ENCODE assay signal across 27 cellular contexts in the genomic region with DNA sequence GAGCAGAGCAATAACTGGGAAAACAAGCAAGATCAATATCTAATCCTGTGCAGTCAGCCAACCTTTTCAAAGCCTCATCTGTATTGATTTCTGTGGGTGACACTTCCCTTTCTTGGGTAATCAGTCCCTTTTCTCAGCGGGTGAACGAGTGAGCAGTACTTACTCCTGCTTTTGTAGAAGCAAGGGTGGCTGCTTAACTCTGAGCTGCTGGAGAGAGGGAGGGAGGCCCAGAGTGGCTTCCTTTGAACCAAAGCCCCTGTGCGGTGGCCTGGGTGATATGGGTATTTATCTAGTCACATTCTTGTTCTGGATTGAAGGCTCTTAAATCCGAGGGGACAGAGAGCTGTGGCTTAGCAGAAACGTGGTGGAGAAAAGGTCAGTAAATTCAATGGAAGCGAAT.
"Had no signal": no experiment of that assay in that cellular context is flagged by ENCODE, and none has a peak within 500 bp of the region (broad histone marks: within the 10 kb centered on the region; RNA-seq: fewer than 3 reads in every experiment).

No MANE protein-coding gene starts in this region.

- DNase-seq: dermis blood vessel endothelial cell; effector memory CD8-positive, alpha-beta T cell; foreskin fibroblast; gastrocnemius medialis; head of caudate nucleus; left cardiac atrium; left lung; mesenchymal stem cell; midbrain; naive thymus-derived CD8-positive, alpha-beta T cell; nephron progenitor cell; sigmoid colon; stimulated activated CD4-positive, alpha-beta T cell treated with anti-CD3 and anti-CD28 coated beads, Interleukin-2, amount 100 ng/mL, for 24 hours; stimulated activated CD4-positive, alpha-beta T cell treated with anti-CD3 and anti-CD28 coated beads, Interleukin-4, amount 100 ng/mL, for 24 hours; stimulated activated naive CD4-positive, alpha-beta T cell treated with Interleukin-2 at 50 U/mL for 16 hours; stomach; thyroid gland; trophoblast cell had no signal

- FAIRE-seq: islet of Langerhans had no signal

- H3K27ac Mint-ChIP-seq: effector memory CD8-positive, alpha-beta T cell; naive thymus-derived CD8-positive, alpha-beta T cell; nephron progenitor cell; stimulated activated effector memory CD8-positive, alpha-beta T cell treated with anti-CD3 and anti-CD28 coated beads, Interleukin-12 subunit alpha, Interleukin-12 subunit beta, amount 100 ng/mL, for 72 hours had no signal

- H3K27me3 ChIP-seq: gastrocnemius medialis, hepatocyte, neutrophil, right atrium auricular region, sigmoid colon, stomach, thyroid gland, vagina had no signal

- H3K4me2 ChIP-seq: hepatocyte had no signal

- ATAC-seq: effector memory CD8-positive, alpha-beta T cell; gastrocnemius medialis; left cardiac atrium; left lung; naive thymus-derived CD8-positive, alpha-beta T cell; stimulated activated effector memory CD8-positive, alpha-beta T cell treated with anti-CD3 and anti-CD28 coated beads, Interleukin-12 subunit alpha, Interleukin-12 subunit beta, amount 100 ng/mL, for 72 hours had no signal

- H3K36me3 Mint-ChIP-seq: naive thymus-derived CD8-positive, alpha-beta T cell; stimulated activated effector memory CD8-positive, alpha-beta T cell treated with anti-CD3 and anti-CD28 coated beads, Interleukin-12 subunit alpha, Interleukin-12 subunit beta, amount 100 ng/mL, for 72 hours had no signal

- H3K27ac ChIP-seq: coronary artery, gastrocnemius medialis, hepatocyte, left lung, neutrophil, parathyroid adenoma, prostate gland, right atrium auricular region, sigmoid colon, stomach, thyroid gland, vagina had no signal

- H3K36me3 ChIP-seq: gastrocnemius medialis, left lung, neutrophil, prostate gland, right atrium auricular region, sigmoid colon, stomach, thyroid gland, vagina had no signal

- H3K4me3 Mint-ChIP-seq: effector memory CD8-positive, alpha-beta T cell; naive thymus-derived CD8-positive, alpha-beta T cell; nephron progenitor cell; stimulated activated effector memory CD8-positive, alpha-beta T cell treated with anti-CD3 and anti-CD28 coated beads, Interleukin-12 subunit alpha, Interleukin-12 subunit beta, amount 100 ng/mL, for 72 hours had no signal

- H3K4me3 ChIP-seq: coronary artery, gastrocnemius medialis, hepatocyte, left lung, prostate gland, right atrium auricular region, sigmoid colon, stomach, thyroid gland, vagina had no signal

- H3K4me1 ChIP-seq: gastrocnemius medialis, left lung, parathyroid adenoma, prostate gland, right atrium auricular region, sigmoid colon, stomach, thyroid gland, vagina had no signal

- H2AFZ ChIP-seq: hepatocyte, parathyroid adenoma had no signal

- H3K79me2 ChIP-seq: hepatocyte, parathyroid adenoma had no signal

- H3K9ac ChIP-seq: parathyroid adenoma had no signal

- H3K9me3 ChIP-seq: neutrophil, prostate gland, sigmoid colon, thyroid gland, vagina had no signal

- H3K4me1 Mint-ChIP-seq: naive thymus-derived CD8-positive, alpha-beta T cell; nephron progenitor cell; stimulated activated effector memory CD8-positive, alpha-beta T cell treated with anti-CD3 and anti-CD28 coated beads, Interleukin-12 subunit alpha, Interleukin-12 subunit beta, amount 100 ng/mL, for 72 hours had no signal
